ENCODE assay signal across 8 cellular contexts in the genomic region with DNA sequence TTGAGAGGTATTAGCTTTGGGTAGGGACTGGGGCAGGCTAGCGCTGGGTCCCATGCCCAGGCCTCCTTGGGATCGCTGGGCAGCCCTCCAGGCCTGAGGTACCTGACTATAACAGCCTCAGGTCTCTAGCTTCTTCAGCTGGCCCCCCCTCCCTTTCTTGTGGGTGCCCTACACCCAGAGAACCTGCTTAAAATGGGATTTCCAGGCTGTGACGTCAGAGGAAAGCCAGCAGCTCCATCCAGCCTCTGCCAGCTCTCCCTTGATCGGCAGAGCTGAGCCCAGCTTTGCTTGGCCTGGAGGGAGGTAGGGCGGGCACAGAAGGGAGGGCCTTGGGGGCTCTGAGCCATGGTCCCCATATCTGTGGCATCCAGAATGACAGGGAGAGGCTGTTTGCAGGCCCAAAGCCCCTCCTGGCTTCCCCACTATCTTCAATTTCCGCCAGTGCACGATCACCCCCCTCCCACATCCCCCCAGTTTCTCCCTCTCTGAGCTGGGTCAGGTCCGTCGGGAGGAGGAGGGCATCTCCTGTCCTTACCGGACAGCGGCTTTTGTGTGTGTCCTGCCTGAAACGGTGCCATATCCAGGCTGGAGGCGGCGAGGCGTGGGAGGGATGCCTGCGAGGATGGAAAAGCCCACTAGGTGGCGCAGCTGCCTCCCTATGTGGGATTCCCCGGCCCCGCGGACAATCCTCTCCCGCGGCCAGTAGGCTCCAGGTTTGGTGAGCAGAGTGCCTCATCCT. TPM values are rescaled to one million over a fixed set of nuclear protein-coding genes. Genes with fewer than 3 reads are reported as not detected.
DNase-seq lines count a peak whose midpoint lies in the region; ATAC-seq and TF ChIP-seq lines count a peak whose summit lies in the region.

No MANE protein-coding gene starts in this region.

- ATAC-seq in HG03139 (IDR thresholded peaks at IDR 0.05; ENCODE audit: unreplicated experiment) = peak; percentile 64

- intact Hi-C loops in colonic mucosa (cut with DNase I) = loop anchor here (2.0 kb wide), 1 partner anchor 53 kb away; no protein-coding TSS in a partner anchor

- H3K9ac ChIP-seq in colonic mucosa (ENCODE audit: low read depth in 2 of 2, low read length in 2 of 2) (no peak overlapping the region), liver (ENCODE audit: low read depth in 1 of 2, low read length in 2 of 2) (no peak overlapping the region)

- H3K4me1 ChIP-seq in colonic mucosa (no peaks in the 10 kb centered on the region), liver (ENCODE audit: control insufficient read depth in 4 of 4, insufficient read depth in 4 of 4, low read length in 3 of 4) (peaks cover 0 to 6% (median under 1%) of the 10 kb centered on the region in 4 donors)

- no peak overlapping the region for H3K4me3 ChIP-seq in colonic mucosa
- no peak overlapping the region for H3K4me3 ChIP-seq in liver (ENCODE audit: low read depth in 1 of 3, low read length in 3 of 3)

- H3K9me3 ChIP-seq in colonic mucosa (no peaks in the 10 kb centered on the region), liver (ENCODE audit: control insufficient read depth in 4 of 4, low read length in 3 of 4) (no peaks in the 10 kb centered on the region)

- DNase-seq in NCI-H1436 (lab: John Stamatoyannopoulos, UW) (peak; percentile 80), NCI-H1436 treated with DMSO at 0.1 percent for 48 hours (lab: John Stamatoyannopoulos, UW) (no peak), NCI-H524 treated with DMSO at 0.1 percent for 48 hours (lab: John Stamatoyannopoulos, UW) (peak; percentile 27), colonic mucosa (peak; percentile 90)
- DNase-seq in activated CD4-positive, alpha-beta T cell treated with anti-CD3 and anti-CD28 coated beads, Interleukin-2, amount 50 U/mL, for 24 hours (ENCODE audit: low read depth in 1 of 2, low spot score in 1 of 2) = peak; percentile 68 to 74
- DNase-seq in stimulated activated CD4-positive, alpha-beta T cell treated with anti-CD3 and anti-CD28 coated beads, Interleukin-4, amount 100 ng/mL, for 48 hours (ENCODE audit: low read depth in 2 of 2) = peak; percentile 83 to 91

- H3K27me3 ChIP-seq in colonic mucosa (no peaks in the 10 kb centered on the region), liver (ENCODE audit: control insufficient read depth in 4 of 4, insufficient read depth in 4 of 4, low read length in 3 of 4) (no peaks in the 10 kb centered on the region)

- peak; percentile 95 to 97 for TF ChIP-seq RAD21 in liver (IDR thresholded peaks at IDR 0.05)

- H3K27ac ChIP-seq in colonic mucosa (no peak overlapping the region), liver (ENCODE audit: low read depth in 1 of 2, low read length in 2 of 2) (no peak overlapping the region)

- H3K36me3 ChIP-seq in colonic mucosa (no peaks in the 10 kb centered on the region), liver (ENCODE audit: control insufficient read depth in 4 of 4, insufficient read depth in 3 of 4, low read depth in 1 of 4, low read length in 3 of 4) (no peaks in the 10 kb centered on the region)

- TF ChIP-seq CTCF in colonic mucosa (IDR thresholded peaks at IDR 0.05) (peak; percentile 91), liver (IDR thresholded peaks at IDR 0.05; ENCODE audit: low read depth, low read length, missing input control) (peak; percentile 97)

- 17% methylated on average over 22 of the region's 22 CpGs for WGBS in liver

TF ChIP-seq in liver, 16 proteins besides CTCF, POLR2A, EP300 and RAD21:
- TF ChIP-seq FOXA1 (IDR thresholded peaks at IDR 0.05) (no peak), EGR1 (IDR thresholded peaks at IDR 0.05; ENCODE audit: low read depth in 2 of 2) (peak; percentile 92 to 94), RXRA (IDR thresholded peaks at IDR 0.05) (peak in 1 of 2 donors; percentile 36)

RNA-seq across cellular contexts. Expression of a gene that starts 10.8 kb away (rescaled TPM):
- total RNA-seq in colonic mucosa = 1 to 10 TPM in 1 of 2 donors, under 1 TPM in 1; 0.42 to 3.2 TPM
- total RNA-seq in liver = under 1 TPM; 0.08 to 0.28 TPM
- polyA plus RNA-seq in liver = under 1 TPM in 1 of 2 donors, not detected in 1; 0.12 TPM

RNA-seq across cellular contexts. Expression of a gene that starts 15.6 kb away (rescaled TPM):
- total RNA-seq in colonic mucosa = 10 to 100 TPM in 1 of 2 donors, 1 to 10 TPM in 1; 6.7 to 73.9 TPM
- 1 to 10 TPM; 1.4 to 6.1 TPM for total RNA-seq in liver
- polyA plus RNA-seq in liver = 10 to 100 TPM; 20.1 to 88.7 TPM
